8 cellular contexts compared by ENCODE assay signal in genomic region chr17:29568331-29569244, GRCh38. TPM values are rescaled to one million over a fixed set of nuclear protein-coding genes. Genes with fewer than 3 reads are reported as not detected.
DNase-seq lines count a peak whose midpoint lies in the region; ATAC-seq and TF ChIP-seq lines count a peak whose summit lies in the region.

Gene TP53I13, plus strand, starts transcription at chr17:29568701. Its CDS starts 58 bp downstream, at chr17:29568759.

- peak; percentile 81 for DNase-seq in DMS 273 treated with DMSO at 0.1 percent for 48 hours (lab: John Stamatoyannopoulos, UW)
- peak; percentile 51 for DNase-seq in SKM-1 (lab: John Stamatoyannopoulos, UW; ENCODE audit: unreplicated experiment)
- DNase-seq in activated naive CD4-positive, alpha-beta T cell treated with anti-CD3 and anti-CD28 coated beads, Interleukin-2, amount 50 U/mL, for 16 hours: peak; percentile 91
- peak; percentile 90 for DNase-seq in glomerular visceral epithelial cell (ENCODE audit: extremely low spot score)
- peak; percentile 93 for DNase-seq in osteocyte (ENCODE audit: extremely low spot score, unreplicated experiment)
- DNase-seq in transverse colon: peak; percentile 94

- H3K4me1 ChIP-seq in Loucy (ENCODE audit: insufficient read depth, low read length, poor library complexity, severe bottlenecking) (peaks cover 17% of the 10 kb centered on the region), transverse colon (peaks cover 15 to 55% (median 38%) of the 10 kb centered on the region in 4 donors)

- H3K9me3 Mint-ChIP-seq in osteocyte (ENCODE audit: unreplicated experiment): no peaks in the 10 kb centered on the region

- peaks cover 25% of the 10 kb centered on the region; the same call in 1 of the 2 replicates for H3K79me2 ChIP-seq in Loucy (ENCODE audit: insufficient read depth, low read length)

- H3K4me3 ChIP-seq in Loucy (ENCODE audit: low read length, poor library complexity, severe bottlenecking) (peak within 1 kb of the TSS; percentile 92), transverse colon (peak within 1 kb of the TSS; percentile 58 to 74 (median 61))

- H3K36me3 ChIP-seq in Loucy (ENCODE audit: insufficient read depth, low read length): peaks cover 4% of the 10 kb centered on the region; the same call in 1 of the 2 replicates
- no peaks in the 10 kb centered on the region for H3K36me3 ChIP-seq in transverse colon

- ATAC-seq in GM21717 (IDR thresholded peaks at IDR 0.05; ENCODE audit: unreplicated experiment): peak; percentile 38

- H3F3A ChIP-seq in Loucy (ENCODE audit: low read depth): 0 out of 2 replicates have a peak, but pooled peaks cover 3% of the 10 kb centered on the region

- H3K27me3 Mint-ChIP-seq in osteocyte (ENCODE audit: unreplicated experiment): no peaks in the 10 kb centered on the region

- peak; percentile 80 for TF ChIP-seq POLR2A in transverse colon (IDR thresholded peaks at IDR 0.05)

- intact Hi-C loops in transverse colon (cut with DNase I; ENCODE audit: low total_unique reads): no loop called here

- peak within 1 kb of the TSS; percentile 81 for H3K4me2 ChIP-seq in Loucy (ENCODE audit: low read depth, low read length, poor library complexity, severe bottlenecking)

- TF ChIP-seq EP300 in transverse colon (IDR thresholded peaks at IDR 0.05; ENCODE audit: low read depth): no peak

- peaks cover 16% of the 10 kb centered on the region for H4K20me1 ChIP-seq in Loucy (ENCODE audit: insufficient read depth, low read length, poor library complexity, severe bottlenecking)

- peak within 1 kb of the TSS; percentile 94 to 97 (median 95) for H3K27ac ChIP-seq in transverse colon

- peak within 1 kb of the TSS; percentile 94 for H3K27ac Mint-ChIP-seq in osteocyte (ENCODE audit: unreplicated experiment)

- in situ Hi-C loops in transverse colon (cut with MboI; ENCODE audit: low pct_ligation_motif_present in 1 of 4, low pct_unique_long_range_greater_than_20kb in 1 of 4, low sequenced_read_pairs in 3 of 4): no loop called here

- H3K27me3 ChIP-seq in Loucy (ENCODE audit: insufficient read depth, low read length, poor library complexity, severe bottlenecking) (no peaks in the 10 kb centered on the region), transverse colon (no peaks in the 10 kb centered on the region)

- peak within 1 kb of the TSS; percentile 90 for H3K4me3 Mint-ChIP-seq in osteocyte (ENCODE audit: unreplicated experiment)

- no peaks in the 10 kb centered on the region for H3K9me3 ChIP-seq in Loucy (ENCODE audit: insufficient read depth, low read depth, low read length)
- H3K9me3 ChIP-seq in transverse colon: no peaks in the 10 kb centered on the region

- H3K36me3 Mint-ChIP-seq in osteocyte (ENCODE audit: unreplicated experiment): peaks cover 4% of the 10 kb centered on the region

- TF ChIP-seq CTCF in Loucy (conservative IDR thresholded peaks at IDR 0.05; ENCODE audit: low read length) (no peak), osteocyte (IDR thresholded peaks at IDR 0.05) (no peak), transverse colon (IDR thresholded peaks at IDR 0.05) (no peak)

- peak within 1 kb of the TSS; percentile 98 for H2AFZ ChIP-seq in Loucy (ENCODE audit: low read length)

- peaks cover 24% of the 10 kb centered on the region for H3K4me1 Mint-ChIP-seq in osteocyte (ENCODE audit: unreplicated experiment)

- no peaks in the 10 kb centered on the region for H3K9me2 ChIP-seq in Loucy (replicated peaks; ENCODE audit: low read depth, low read length)

- 1% methylated on average over 69 of the region's 85 CpGs; no CpG with 5 or more reads in 1 of the 2 donors for WGBS in transverse colon (ENCODE audit: low coverage in 1 of 2), 2 donors

- H3K9ac ChIP-seq in Loucy (ENCODE audit: low read depth, low read length, poor library complexity, severe bottlenecking): peak within 1 kb of the TSS; percentile 87

RNA-seq across cellular contexts. Expression of gene TP53I13, which starts in this region (rescaled TPM):
- total RNA-seq in osteocyte (42.0 and 43.1 TPM in 2 replicates), transverse colon (100 to 1,000 TPM in 1 of 4 donors, 10 to 100 TPM in 3; 47.8 to 144 (median 87.7) TPM)

Comparison
In these comparisons a context has a peak if more than half of its experiments do, and no peak if none do; other contexts are left out.
1. Peak in every context shown above with its lines: DNase-seq, ATAC-seq, H3K4me3 ChIP-seq and H3K27ac ChIP-seq.